Comparison of ENCODE assay signal across 15 cellular contexts in genomic region chr2:173165443-173166234, GRCh38.
"Had no signal": no experiment of that assay in that cellular context is flagged by ENCODE, and none has a peak within 500 bp of the region (broad histone marks: within the 10 kb centered on the region; RNA-seq: fewer than 3 reads in every experiment).

No MANE protein-coding gene starts in this region.

- H3K4me3 ChIP-seq: colonic mucosa, esophagus squamous epithelium, hepatocyte, mucosa of descending colon, testis, transverse colon had no signal

- FAIRE-seq: small intestine had no signal

- ATAC-seq: left colon; mucosa of descending colon; naive thymus-derived CD8-positive, alpha-beta T cell had no signal

- H3K9me3 ChIP-seq: colonic mucosa, neutrophil, testis had no signal

- H3K27me3 ChIP-seq: colonic mucosa, esophagus squamous epithelium, hepatocyte, neutrophil, testis, transverse colon had no signal

- DNase-seq: colonic mucosa; dermis blood vessel endothelial cell; esophagus squamous epithelium; foreskin fibroblast; head of caudate nucleus; kidney; left colon; mucosa of descending colon; naive thymus-derived CD8-positive, alpha-beta T cell; small intestine; stimulated activated CD4-positive, alpha-beta T cell treated with anti-CD3 and anti-CD28 coated beads, Interleukin-2, amount 100 ng/mL, for 48 hours; testis; transverse colon had no signal

- H3K36me3 ChIP-seq: colonic mucosa, esophagus squamous epithelium, neutrophil, transverse colon had no signal

- H3K27ac ChIP-seq: colonic mucosa, esophagus squamous epithelium, hepatocyte, neutrophil, testis, transverse colon had no signal

- H3K4me1 ChIP-seq: colonic mucosa had no signal
